In genomic region chr20:3766832-3767433, GRCh38 we compare ENCODE assay signal across 8 cellular contexts. TPM values are rescaled to one million over a fixed set of nuclear protein-coding genes. Genes with fewer than 3 reads are reported as not detected.
DNase-seq lines count a peak whose midpoint lies in the region; ATAC-seq and TF ChIP-seq lines count a peak whose summit lies in the region.

No MANE protein-coding gene starts in this region.

- CTCF ChIA-PET in AG04449 (lab: Yijun Ruan, JAX) = interaction anchor here (0.6 to 6.8 kb wide), 16 partner anchors 11 to 318 kb away, joined by 3 to 89 read pairs (median 12); partner anchors contain the start of genes ADAM33, AP5S1, CENPB and SPEF1

- TF ChIP-seq CTCF in AG04449 (IDR thresholded peaks at IDR 0.05; ENCODE audit: insufficient read depth, low read length, missing control alignments) (no peak), left lung (IDR thresholded peaks at IDR 0.05) (no peak)

- no peak for ATAC-seq in left lung

- peak overlapping the region; percentile 85 for H3K4me3 ChIP-seq in AG04449 (ENCODE audit: low read depth, low read length)
- peak overlapping the region; percentile 62 to 70 for H3K4me3 ChIP-seq in left lung
- peak overlapping the region; percentile 81 for H3K4me3 ChIP-seq in thymus (ENCODE audit: low read length)

- 14% methylated on average over 27 of the region's 27 CpGs for WGBS in thymus

- intact Hi-C loops in left lung (cut with DNase I) = no loop called here

- H3K36me3 ChIP-seq in left lung = no peaks in the 10 kb centered on the region
- H3K36me3 ChIP-seq in thymus (ENCODE audit: control insufficient read depth, insufficient read depth) = no peaks in the 10 kb centered on the region

- DNase-seq in AG04449 (ENCODE audit: low read depth, low spot score) = no peak
- peak; percentile 20 for DNase-seq in HCEC 1CT
- peak; percentile 43 to 75 for DNase-seq in left lung
- DNase-seq in NCI-H1048 (lab: John Stamatoyannopoulos, UW) = no peak
- DNase-seq in OCI-M2 (lab: John Stamatoyannopoulos, UW; ENCODE audit: unreplicated experiment) = no peak
- DNase-seq in dedifferentiated amniotic fluid mesenchymal stem cell (ENCODE audit: extremely low spot score) = no peak

- H3K4me1 ChIP-seq in left lung (peaks cover 9 to 52% of the 10 kb centered on the region in 2 donors), thymus (ENCODE audit: control insufficient read depth, insufficient read depth, low read length) (peaks cover 14% of the 10 kb centered on the region)

- peak overlapping the region; percentile 58 for H3K27ac ChIP-seq in angular gyrus (ENCODE audit: low read depth, low read length)
- peak overlapping the region in 1 of 2 donors; percentile 95 for H3K27ac ChIP-seq in left lung
- H3K27ac ChIP-seq in thymus (ENCODE audit: low read depth) = no peak overlapping the region

- POLR2A ChIA-PET in AG04449 (lab: Yijun Ruan, JAX) = interaction anchor here (0.9 to 2.4 kb wide), 4 partner anchors 11 to 80 kb away, joined by 4 to 28 read pairs (median 6); partner anchors contain the start of genes CENPB and SPEF1

- H3K27me3 ChIP-seq in left lung = no peaks in the 10 kb centered on the region
- no peaks in the 10 kb centered on the region for H3K27me3 ChIP-seq in thymus (ENCODE audit: control insufficient read depth, insufficient read depth)

- H3K9me3 ChIP-seq in left lung (no peaks in the 10 kb centered on the region), thymus (ENCODE audit: control insufficient read depth) (no peaks in the 10 kb centered on the region)

RNA-seq across cellular contexts. Expression of gene ADISSP, which starts 0.6 kb away (rescaled TPM):
- 10 to 100 TPM; 19.4 to 35.6 TPM for total RNA-seq in left lung
- polyA plus RNA-seq in thymus = 21.4 TPM

RNA-seq across cellular contexts. Expression of gene SPEF1, which starts 14.3 kb away (rescaled TPM):
- total RNA-seq in left lung = 1 to 10 TPM in 1 of 2 donors, under 1 TPM in 1; 0.26 to 2.8 TPM
- polyA plus RNA-seq in thymus = 0.16 TPM

RNA-seq across cellular contexts. Expression of gene CENPB, which starts 19.6 kb away (rescaled TPM):
- 10 to 100 TPM; 78.5 to 94.5 TPM for total RNA-seq in left lung
- polyA plus RNA-seq in thymus = 36.2 TPM

RNA-seq across cellular contexts. Expression of gene CDC25B, which starts 29.2 kb away (rescaled TPM):
- 100 to 1,000 TPM; 111 to 121 TPM for total RNA-seq in left lung
- 56.4 TPM for polyA plus RNA-seq in thymus

RNA-seq across cellular contexts. Expression of gene HSPA12B, which starts 34.4 kb away (rescaled TPM):
- total RNA-seq in left lung = 10 to 100 TPM; 14.6 to 22.1 TPM
- polyA plus RNA-seq in thymus = 2.3 TPM

Comparison
In these comparisons a context has a peak if more than half of its experiments do, and no peak if none do; other contexts are left out.
1. DNase-seq: peak in HCEC 1CT (single experiment) and left lung (2 of 2); none in AG04449 (single experiment), NCI-H1048 (single experiment), OCI-M2 (single experiment) and dedifferentiated amniotic fluid mesenchymal stem cell (single experiment).
2. Peak in every context shown above with its lines, with median percentiles within 50 percentile points of each other: H3K4me3 ChIP-seq.